ENCODE assay signal across 23 cellular contexts in genomic region chr6:125939796-125940195, GRCh38.
"Had no signal": no experiment of that assay in that cellular context is flagged by ENCODE, and none has a peak within 500 bp of the region (broad histone marks: within the 10 kb centered on the region; RNA-seq: fewer than 3 reads in every experiment).

No MANE protein-coding gene starts in this region.

- H3K27ac ChIP-seq: brain microvascular endothelial cell, gastrocnemius medialis, thoracic aorta had no signal

- H3K4me3 ChIP-seq: adrenal gland, ascending aorta, gastrocnemius medialis, spleen, thoracic aorta, vagina had no signal

- ATAC-seq: esophagus mucosa, gastrocnemius medialis, T-cell had no signal

- H3K9me3 ChIP-seq: adrenal gland, ascending aorta, gastrocnemius medialis, thoracic aorta, vagina had no signal

- H3K27me3 Mint-ChIP-seq: type B pancreatic cell had no signal

- H3K9me3 Mint-ChIP-seq: activated T-helper 1 cell treated with anti-CD3 and anti-CD28 coated beads, Interleukin-12 subunit alpha, Interleukin-12 subunit beta, Interleukin-2, Interleukin-4 antibody, amounts not matched to agents 30 ng/mL and 10 ng/mL and 1 ng/mL, durations not matched to agents 14 hours and 24 hours and 36 hours; memory B cell; type B pancreatic cell had no signal

- H3K36me3 ChIP-seq: adrenal gland, ascending aorta, brain microvascular endothelial cell, gastrocnemius medialis, spleen, thoracic aorta, vagina had no signal

- H3K27me3 ChIP-seq: adrenal gland, ascending aorta, brain microvascular endothelial cell, gastrocnemius medialis, spleen, vagina had no signal

- H3K27ac Mint-ChIP-seq: activated naive CD8-positive, alpha-beta T cell; activated T-helper 1 cell treated with anti-CD3 and anti-CD28 coated beads, Interleukin-12 subunit alpha, Interleukin-12 subunit beta, Interleukin-2, Interleukin-4 antibody, amounts not matched to agents 30 ng/mL and 10 ng/mL and 1 ng/mL, durations not matched to agents 14 hours and 24 hours and 36 hours; memory B cell; T-cell had no signal

- DNase-seq: activated CD4-positive, alpha-beta T cell treated with anti-CD3 and anti-CD28 coated beads for 1 hour; activated gamma-delta T cell treated with Interleukin-2 at 50 U/mL for 16 hours; adrenal gland; brain microvascular endothelial cell; central memory CD4-positive, alpha-beta T cell; effector memory CD4-positive, alpha-beta T cell; gastrocnemius medialis; hypothalamus; left cardiac atrium; occipital lobe; retina; spleen; stimulated activated CD4-positive, alpha-beta T cell treated with anti-CD3 and anti-CD28 coated beads, Interleukin-4, amount 100 ng/mL, for 1 hour; stimulated activated naive CD4-positive, alpha-beta T cell treated with Interleukin-2 at 50 U/mL for 16 hours; T-cell had no signal

- H3K36me3 Mint-ChIP-seq: memory B cell, T-cell, type B pancreatic cell had no signal

- H3K4me3 Mint-ChIP-seq: activated naive CD8-positive, alpha-beta T cell; activated T-helper 1 cell treated with anti-CD3 and anti-CD28 coated beads, Interleukin-12 subunit alpha, Interleukin-12 subunit beta, Interleukin-2, Interleukin-4 antibody, amounts not matched to agents 30 ng/mL and 10 ng/mL and 1 ng/mL, durations not matched to agents 14 hours and 24 hours and 36 hours; memory B cell; T-cell; type B pancreatic cell had no signal

- H3K4me1 ChIP-seq: gastrocnemius medialis had no signal

- H3K4me1 Mint-ChIP-seq: memory B cell had no signal
